ENCODE assay signal across 2 cellular contexts in the genomic region with DNA sequence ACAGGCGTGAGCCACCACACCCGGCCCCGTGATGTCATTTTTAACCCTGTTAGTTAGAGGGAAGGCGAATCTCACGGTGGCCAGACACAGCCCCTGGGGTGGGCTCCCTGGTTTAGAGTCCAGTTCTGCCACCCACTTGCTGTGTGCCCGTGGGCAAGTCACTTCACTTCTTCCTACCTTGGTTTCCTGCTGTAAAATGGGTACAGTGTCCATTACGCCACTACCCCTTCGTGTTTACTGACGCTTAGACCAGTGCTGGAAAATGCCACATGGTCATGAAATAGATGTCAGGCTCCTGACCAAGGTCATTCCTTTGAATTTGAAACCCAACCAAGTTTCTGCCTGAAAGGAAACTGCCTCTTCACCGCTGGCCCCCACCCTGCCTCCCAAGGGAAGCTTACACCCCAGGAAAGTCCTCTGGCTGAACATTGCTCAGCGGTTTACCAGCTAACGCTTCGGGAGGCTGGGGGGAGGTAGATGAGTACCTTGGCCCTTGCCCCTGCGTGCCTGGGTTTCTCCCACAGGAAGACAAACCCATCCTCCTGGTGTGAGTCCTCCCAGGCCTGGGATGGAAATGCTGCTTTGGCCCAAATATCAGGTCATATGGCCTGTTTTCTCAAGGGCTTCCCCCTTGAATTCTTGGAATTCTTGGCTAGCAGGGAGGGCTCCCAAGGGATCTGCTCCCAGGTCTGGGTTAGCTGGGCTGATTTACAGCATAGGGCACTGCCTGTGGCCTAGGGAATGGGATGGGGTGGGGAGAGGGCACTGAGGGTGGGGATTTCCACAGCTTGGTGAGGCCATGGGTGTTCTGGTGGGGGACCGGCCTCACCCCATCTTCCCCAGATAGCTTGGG.
TF ChIP-seq lines count a peak whose summit lies in the region.

No MANE protein-coding gene starts in this region.

TF ChIP-seq in IMR-90, 13 proteins besides CTCF, POLR2A, EP300 and RAD21:
- TF ChIP-seq MAFK (IDR thresholded peaks at IDR 0.05; ENCODE audit: low read depth, low read length): no peak
- no peak for TF ChIP-seq CHD1 (IDR thresholded peaks at IDR 0.05; ENCODE audit: low read depth, low read length)
- no peak for TF ChIP-seq MXI1 (IDR thresholded peaks at IDR 0.05; ENCODE audit: borderline replicate concordance, low read depth, low read length)
- TF ChIP-seq RCOR1 (IDR thresholded peaks at IDR 0.05; ENCODE audit: insufficient replicate concordance, low read length): no peak
- TF ChIP-seq RFX5 (IDR thresholded peaks at IDR 0.05; ENCODE audit: low read depth, low read length): no peak
- TF ChIP-seq, protein P1, sequence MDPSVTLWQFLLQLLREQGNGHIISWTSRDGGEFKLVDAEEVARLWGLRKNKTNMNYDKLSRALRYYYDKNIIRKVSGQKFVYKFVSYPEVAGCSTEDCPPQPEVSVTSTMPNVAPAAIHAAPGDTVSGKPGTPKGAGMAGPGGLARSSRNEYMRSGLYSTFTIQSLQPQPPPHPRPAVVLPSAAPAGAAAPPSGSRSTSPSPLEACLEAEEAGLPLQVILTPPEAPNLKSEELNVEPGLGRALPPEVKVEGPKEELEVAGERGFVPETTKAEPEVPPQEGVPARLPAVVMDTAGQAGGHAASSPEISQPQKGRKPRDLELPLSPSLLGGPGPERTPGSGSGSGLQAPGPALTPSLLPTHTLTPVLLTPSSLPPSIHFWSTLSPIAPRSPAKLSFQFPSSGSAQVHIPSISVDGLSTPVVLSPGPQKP (IDR thresholded peaks at IDR 0.05; ENCODE audit: borderline replicate concordance, low read depth, low read length): no peak
- no peak for TF ChIP-seq SMC3 (IDR thresholded peaks at IDR 0.05; ENCODE audit: low read depth, low read length)
- no peak for TF ChIP-seq BHLHE40 (IDR thresholded peaks at IDR 0.05; ENCODE audit: low read depth, low read length)
- no peak for TF ChIP-seq FOS (IDR thresholded peaks at IDR 0.05; ENCODE audit: low read depth, low read length)
- TF ChIP-seq, protein P2, sequence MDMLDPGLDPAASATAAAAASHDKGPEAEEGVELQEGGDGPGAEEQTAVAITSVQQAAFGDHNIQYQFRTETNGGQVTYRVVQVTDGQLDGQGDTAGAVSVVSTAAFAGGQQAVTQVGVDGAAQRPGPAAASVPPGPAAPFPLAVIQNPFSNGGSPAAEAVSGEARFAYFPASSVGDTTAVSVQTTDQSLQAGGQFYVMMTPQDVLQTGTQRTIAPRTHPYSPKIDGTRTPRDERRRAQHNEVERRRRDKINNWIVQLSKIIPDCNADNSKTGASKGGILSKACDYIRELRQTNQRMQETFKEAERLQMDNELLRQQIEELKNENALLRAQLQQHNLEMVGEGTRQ (IDR thresholded peaks at IDR 0.05; ENCODE audit: low read depth, low read length): no peak
- TF ChIP-seq CEBPB (IDR thresholded peaks at IDR 0.05; ENCODE audit: low read depth, low read length): no peak
- TF ChIP-seq NFE2L2 (IDR thresholded peaks at IDR 0.05; ENCODE audit: low read depth, low read length): no peak
- no peak for TF ChIP-seq MAZ (IDR thresholded peaks at IDR 0.05; ENCODE audit: borderline replicate concordance, low read depth, low read length)

TF ChIP-seq in liver, 16 proteins besides CTCF, POLR2A, EP300 and RAD21:
- TF ChIP-seq, protein P3, sequence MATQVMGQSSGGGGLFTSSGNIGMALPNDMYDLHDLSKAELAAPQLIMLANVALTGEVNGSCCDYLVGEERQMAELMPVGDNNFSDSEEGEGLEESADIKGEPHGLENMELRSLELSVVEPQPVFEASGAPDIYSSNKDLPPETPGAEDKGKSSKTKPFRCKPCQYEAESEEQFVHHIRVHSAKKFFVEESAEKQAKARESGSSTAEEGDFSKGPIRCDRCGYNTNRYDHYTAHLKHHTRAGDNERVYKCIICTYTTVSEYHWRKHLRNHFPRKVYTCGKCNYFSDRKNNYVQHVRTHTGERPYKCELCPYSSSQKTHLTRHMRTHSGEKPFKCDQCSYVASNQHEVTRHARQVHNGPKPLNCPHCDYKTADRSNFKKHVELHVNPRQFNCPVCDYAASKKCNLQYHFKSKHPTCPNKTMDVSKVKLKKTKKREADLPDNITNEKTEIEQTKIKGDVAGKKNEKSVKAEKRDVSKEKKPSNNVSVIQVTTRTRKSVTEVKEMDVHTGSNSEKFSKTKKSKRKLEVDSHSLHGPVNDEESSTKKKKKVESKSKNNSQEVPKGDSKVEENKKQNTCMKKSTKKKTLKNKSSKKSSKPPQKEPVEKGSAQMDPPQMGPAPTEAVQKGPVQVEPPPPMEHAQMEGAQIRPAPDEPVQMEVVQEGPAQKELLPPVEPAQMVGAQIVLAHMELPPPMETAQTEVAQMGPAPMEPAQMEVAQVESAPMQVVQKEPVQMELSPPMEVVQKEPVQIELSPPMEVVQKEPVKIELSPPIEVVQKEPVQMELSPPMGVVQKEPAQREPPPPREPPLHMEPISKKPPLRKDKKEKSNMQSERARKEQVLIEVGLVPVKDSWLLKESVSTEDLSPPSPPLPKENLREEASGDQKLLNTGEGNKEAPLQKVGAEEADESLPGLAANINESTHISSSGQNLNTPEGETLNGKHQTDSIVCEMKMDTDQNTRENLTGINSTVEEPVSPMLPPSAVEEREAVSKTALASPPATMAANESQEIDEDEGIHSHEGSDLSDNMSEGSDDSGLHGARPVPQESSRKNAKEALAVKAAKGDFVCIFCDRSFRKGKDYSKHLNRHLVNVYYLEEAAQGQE (IDR thresholded peaks at IDR 0.05): no peak
- TF ChIP-seq, protein P4, sequence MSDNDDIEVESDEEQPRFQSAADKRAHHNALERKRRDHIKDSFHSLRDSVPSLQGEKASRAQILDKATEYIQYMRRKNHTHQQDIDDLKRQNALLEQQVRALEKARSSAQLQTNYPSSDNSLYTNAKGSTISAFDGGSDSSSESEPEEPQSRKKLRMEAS (IDR thresholded peaks at IDR 0.05): no peak
- TF ChIP-seq NR2F2 (IDR thresholded peaks at IDR 0.05): peak; percentile 66
- TF ChIP-seq HNF4G (IDR thresholded peaks at IDR 0.05): no peak
- TF ChIP-seq SP1 (IDR thresholded peaks at IDR 0.05): no peak
- TF ChIP-seq FOXA2 (IDR thresholded peaks at IDR 0.05): no peak
- no peak for TF ChIP-seq JUND (IDR thresholded peaks at IDR 0.05)
